Comparison of ENCODE assay signal across 27 cellular contexts in the genomic region with DNA sequence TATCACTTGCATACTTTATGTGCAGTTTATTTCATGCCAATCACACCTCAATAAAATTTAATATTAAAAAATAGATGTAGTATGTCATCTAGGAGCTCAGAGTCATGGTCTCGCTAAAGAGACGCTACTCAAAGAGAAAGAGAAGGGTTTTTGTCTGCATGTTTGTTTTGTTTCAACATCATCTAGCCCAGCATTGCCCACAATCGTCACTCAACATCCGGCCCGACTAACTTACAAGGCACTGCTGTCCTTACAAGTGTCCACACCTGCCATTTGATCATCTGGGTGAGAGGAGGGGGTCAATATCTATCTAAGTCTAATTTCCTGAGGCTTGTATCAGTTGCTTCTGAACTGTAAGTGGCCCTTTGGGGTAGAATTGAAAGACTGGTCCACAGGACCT. TPM values are rescaled to one million over a fixed set of nuclear protein-coding genes. Genes with fewer than 3 reads are reported as not detected.
DNase-seq lines count a peak whose midpoint lies in the region; ATAC-seq, FAIRE-seq and TF ChIP-seq lines count a peak whose summit lies in the region.
"Had no signal": no experiment of that assay in that cellular context is flagged by ENCODE, and none has a peak within 500 bp of the region (broad histone marks: within the 10 kb centered on the region; RNA-seq: fewer than 3 reads in every experiment).

No MANE protein-coding gene starts in this region.

- H2BK12ac ChIP-seq in H1 (ENCODE audit: low read depth, low read length), result 0 out of 2 replicates have a peak overlapping the region, but pooled peaks have one; percentile 56
- no peak overlapping the region for H2BK12ac ChIP-seq in trophoblast cell (ENCODE audit: low read length)

- H3K14ac ChIP-seq in H1 (ENCODE audit: insufficient read length) (no peak overlapping the region), trophoblast cell (ENCODE audit: low read length) (no peak overlapping the region)

- H4K20me1 ChIP-seq in H1 (replicated peaks in 1 of 2; ENCODE audit: control insufficient read depth in 1 of 2, insufficient read depth in 2 of 2, low read length in 2 of 2), result no peaks in the 10 kb centered on the region

- no peak for ATAC-seq in HG02840 (IDR thresholded peaks at IDR 0.05; ENCODE audit: low FRiP score, unreplicated experiment)
- ATAC-seq: activated naive CD4-positive, alpha-beta T cell treated with anti-CD3 and anti-CD28 coated beads, Interleukin-2, amount 50 U/mL, for 72 hours; naive thymus-derived CD8-positive, alpha-beta T cell; stimulated activated naive B cell treated with anti-CD40 and anti-IgM and Interleukin-4, amounts not matched to agents 10 μg/mL and 1 μg/mL and 100 μg/mL, for 72 hours; upper lobe of right lung had no signal

- H3K27me3 ChIP-seq in H1 (replicated peaks in 1 of 4; ENCODE audit: control insufficient read depth in 3 of 4, extremely low read depth in 1 of 4, insufficient read depth in 3 of 4, low read length in 3 of 4) (no peaks in the 10 kb centered on the region; a peak in 1 of 7 replicates), trophoblast cell (ENCODE audit: insufficient read depth, low read length) (no peaks in the 10 kb centered on the region)
- H3K27me3 ChIP-seq: Peyer's patch, upper lobe of right lung had no signal

- H3K27me3 Mint-ChIP-seq in glutamatergic neuron (ENCODE audit: unreplicated experiment), result no peaks in the 10 kb centered on the region

- DNase-seq in NCI-H526 (lab: John Stamatoyannopoulos, UW), result peak; percentile 48 to 52
- no peak for DNase-seq in NCI-H526 treated with DMSO at 0.1 percent for 48 hours (lab: John Stamatoyannopoulos, UW)
- DNase-seq in NCI-H2029 treated with DMSO at 0.1 percent for 48 hours (lab: John Stamatoyannopoulos, UW), result peak; percentile 46
- DNase-seq in H1 (ENCODE audit: low read depth in 1 of 2, low spot score in 2 of 2), result no peak
- no peak for DNase-seq in trophoblast cell
- DNase-seq in glutamatergic neuron, result no peak
- DNase-seq in HuH-7 (ENCODE audit: low spot score), result no peak
- DNase-seq: activated CD4-positive, alpha-beta T cell treated with anti-CD3 and anti-CD28 coated beads for 48 hours; activated CD8-positive, alpha-beta memory T cell treated with anti-CD3 and anti-CD28 coated beads for 24 hours; activated effector memory CD4-positive, alpha-beta T cell treated with Interleukin-2 at 50 U/mL for 16 hours; activated T-cell treated with anti-CD3 and anti-CD28 coated beads, Interleukin-2, amount 50 U/mL, for 1 hour; amygdala; naive thymus-derived CD8-positive, alpha-beta T cell; NCI-H1417 treated with DMSO at 0.1 percent for 48 hours; NCI-H446; NK-92 treated with Interleukin-12 subunit alpha and Interleukin-12 subunit beta, amount 100 ng/mL, for 24 hours; Peyer's patch; retina; SHP77; stimulated activated naive B cell treated with anti-CD40 and anti-IgM and Interleukin-4, amounts not matched to agents 10 μg/mL and 1 μg/mL and 100 μg/mL, for 72 hours; upper lobe of right lung had no signal

- H3K27ac Mint-ChIP-seq in glutamatergic neuron (ENCODE audit: unreplicated experiment), result no peak overlapping the region
- H3K27ac Mint-ChIP-seq: activated naive CD4-positive, alpha-beta T cell treated with anti-CD3 and anti-CD28 coated beads, Interleukin-2, amount 50 U/mL, for 72 hours; naive thymus-derived CD8-positive, alpha-beta T cell; stimulated activated naive B cell treated with anti-CD40 and anti-IgM and Interleukin-4, amounts not matched to agents 10 μg/mL and 1 μg/mL and 100 μg/mL, for 72 hours had no signal

- no peaks in the 10 kb centered on the region; the same call in 1 of the 2 replicates for H3K23me2 ChIP-seq in H1 (ENCODE audit: low read depth, low read length)

- CTCF ChIA-PET in H1 (lab: Charles Lee; ENCODE audit: partially characterized antibody), result interaction anchor here (0.7 to 3.2 kb wide), 11 partner anchors 11 to 385 kb away, joined by 3 to 18 read pairs (median 4); no protein-coding TSS in a partner anchor

- no peak for FAIRE-seq in H1 (lab: Jason Lieb, UNC)
- FAIRE-seq: frontal cortex, GM19239, K562 had no signal

- H4K91ac ChIP-seq in H1 (replicated peaks; ENCODE audit: insufficient read length, low read length) (no peak overlapping the region), trophoblast cell (ENCODE audit: low read depth, low read length) (no peak overlapping the region)

- H3K4me2 ChIP-seq in H1 (ENCODE audit: insufficient read depth in 1 of 2, low read depth in 2 of 2, low read length in 2 of 2) (no peak overlapping the region), trophoblast cell (ENCODE audit: low read length) (no peak overlapping the region)

- H2BK120ac ChIP-seq in H1 (replicated peaks; ENCODE audit: low read depth, low read length) (no peak overlapping the region), trophoblast cell (ENCODE audit: insufficient read depth, low read length, poor library complexity) (no peak overlapping the region)

- H2BK20ac ChIP-seq in H1 (ENCODE audit: low read length), result no peak overlapping the region

- no peak overlapping the region for H3K56ac ChIP-seq in H1 (replicated peaks; ENCODE audit: insufficient read length, low read depth, low read length)

- TF ChIP-seq CTCF in H1 (IDR thresholded peaks at IDR 0.05; ENCODE audit: control extremely low read depth in 1 of 3, insufficient read depth in 1 of 3, low read depth in 1 of 3, low read length in 3 of 3) (no peak), glutamatergic neuron (IDR thresholded peaks at IDR 0.05; ENCODE audit: partially characterized antibody, unreplicated experiment) (no peak)

- TF ChIP-seq EP300 in H1 (IDR thresholded peaks at IDR 0.05; ENCODE audit: borderline replicate concordance in 1 of 2, low read depth in 2 of 2, low read length in 2 of 2), result no peak

- H3K9me3 ChIP-seq in H1 (ENCODE audit: insufficient read depth in 2 of 2, low read depth in 1 of 2, low read length in 1 of 2), result no peaks in the 10 kb centered on the region
- H3K9me3 ChIP-seq in trophoblast cell (ENCODE audit: insufficient read depth, low read depth, low read length), result no peaks in the 10 kb centered on the region
- H3K9me3 ChIP-seq: Peyer's patch, upper lobe of right lung had no signal

- H2BK5ac ChIP-seq in H1 (ENCODE audit: low read depth, low read length), result no peak overlapping the region
- no peak overlapping the region for H2BK5ac ChIP-seq in trophoblast cell (ENCODE audit: low read depth, low read length, poor library complexity)

- H3K9ac ChIP-seq in H1 (replicated peaks in 1 of 4; ENCODE audit: extremely low read depth in 1 of 4, low read depth in 3 of 4, low read length in 3 of 4), result no peak overlapping the region
- no peak overlapping the region for H3K9ac ChIP-seq in trophoblast cell (ENCODE audit: low read length)

- H3K36me3 Mint-ChIP-seq in glutamatergic neuron (ENCODE audit: unreplicated experiment), result no peaks in the 10 kb centered on the region
- H3K36me3 Mint-ChIP-seq: activated naive CD4-positive, alpha-beta T cell treated with anti-CD3 and anti-CD28 coated beads, Interleukin-2, amount 50 U/mL, for 72 hours; naive thymus-derived CD8-positive, alpha-beta T cell; stimulated activated naive B cell treated with anti-CD40 and anti-IgM and Interleukin-4, amounts not matched to agents 10 μg/mL and 1 μg/mL and 100 μg/mL, for 72 hours had no signal

- H3K4me1 ChIP-seq in H1 (replicated peaks in 1 of 4; ENCODE audit: control insufficient read depth in 3 of 4, insufficient read depth in 4 of 4, low read length in 3 of 4) (peaks cover 0 to 20% (median 6%) of the 10 kb centered on the region in 4 experiments; a peak in 6 of 7 replicates), trophoblast cell (ENCODE audit: control insufficient read depth in 1 of 2, insufficient read depth in 2 of 2, low read length in 2 of 2) (peaks cover 0 to 2% of the 10 kb centered on the region in 2 experiments)

- H3K79me1 ChIP-seq in H1 (ENCODE audit: low read depth, low read length), result no peaks in the 10 kb centered on the region
- peaks cover 2% of the 10 kb centered on the region for H3K79me1 ChIP-seq in trophoblast cell (ENCODE audit: low read length)

- H2AK5ac ChIP-seq in H1 (ENCODE audit: low read depth, low read length) (no peak overlapping the region), trophoblast cell (ENCODE audit: low read length) (peak overlapping the region; percentile 40)

- H3K4me3 Mint-ChIP-seq in glutamatergic neuron (ENCODE audit: unreplicated experiment), result no peak overlapping the region
- H3K4me3 Mint-ChIP-seq: naive thymus-derived CD8-positive, alpha-beta T cell; stimulated activated naive B cell treated with anti-CD40 and anti-IgM and Interleukin-4, amounts not matched to agents 10 μg/mL and 1 μg/mL and 100 μg/mL, for 72 hours had no signal

- no peak overlapping the region for H3K4me3 ChIP-seq in H1 (ENCODE audit: extremely low read depth in 1 of 4, insufficient read depth in 2 of 4, low read depth in 3 of 4, low read length in 4 of 4)
- H3K4me3 ChIP-seq in trophoblast cell (ENCODE audit: low read depth, low read length), result no peak overlapping the region
- H3K4me3 ChIP-seq: K562, Peyer's patch, skin epidermis, upper lobe of right lung had no signal

- peaks cover 4% of the 10 kb centered on the region for H3K9me3 Mint-ChIP-seq in glutamatergic neuron (ENCODE audit: unreplicated experiment)
- H3K9me3 Mint-ChIP-seq: activated naive CD4-positive, alpha-beta T cell treated with anti-CD3 and anti-CD28 coated beads, Interleukin-2, amount 50 U/mL, for 72 hours; naive thymus-derived CD8-positive, alpha-beta T cell; stimulated activated naive B cell treated with anti-CD40 and anti-IgM and Interleukin-4, amounts not matched to agents 10 μg/mL and 1 μg/mL and 100 μg/mL, for 72 hours had no signal

- no peak overlapping the region for H3K27ac ChIP-seq in H1 (ENCODE audit: low read depth, low read length)
- H3K27ac ChIP-seq in trophoblast cell (ENCODE audit: low read depth, low read length), result no peak overlapping the region
- H3K27ac ChIP-seq: Peyer's patch, skin epidermis, upper lobe of right lung had no signal

- POLR2A ChIA-PET in H1 (lab: Charles Lee; ENCODE audit: partially characterized antibody), result interaction anchor here (1.5 to 2.2 kb wide), 2 partner anchors 29 to 385 kb away, joined by 4 to 9 read pairs; a partner anchor contains a TSS

- no peaks in the 10 kb centered on the region for H3K79me2 ChIP-seq in H1 (ENCODE audit: control insufficient read depth in 1 of 2, insufficient read depth in 2 of 2, low read length in 2 of 2)
- no peaks in the 10 kb centered on the region for H3K79me2 ChIP-seq in trophoblast cell (ENCODE audit: control insufficient read depth, insufficient read depth, low read length, poor library complexity)

- H4K5ac ChIP-seq in H1 (ENCODE audit: insufficient read length, low read depth, low read length), result no peak overlapping the region

- no peak overlapping the region for H4K12ac ChIP-seq in trophoblast cell (ENCODE audit: low read depth, low read length)

- H3K4me1 Mint-ChIP-seq in glutamatergic neuron (ENCODE audit: low read depth, unreplicated experiment), result peaks cover 10% of the 10 kb centered on the region
- H3K4me1 Mint-ChIP-seq: naive thymus-derived CD8-positive, alpha-beta T cell had no signal

- TF ChIP-seq RAD21 in H1 (IDR thresholded peaks at IDR 0.05 in 1 of 2, conservative IDR thresholded peaks at IDR 0.05 in 1 of 2; ENCODE audit: low read depth in 2 of 2, low read length in 2 of 2), result no peak

- H3K23ac ChIP-seq in H1 (ENCODE audit: insufficient read length) (no peak overlapping the region), trophoblast cell (ENCODE audit: low read length) (no peak overlapping the region)

- WGBS in H1 (ENCODE audit: extremely low coverage in 1 of 2, insufficient coverage in 1 of 2, insufficient read length in 1 of 2, insufficient replicate concordance in 2 of 2, low coverage in 1 of 2, low lambda C conversion rate in 2 of 2, missing lambda C conversion rate in 1 of 2), 2 experiments, result 82% methylated on average over 5 of the region's 5 CpGs; no CpG with 5 or more reads in 1 of the 2 experiments
- WGBS in trophoblast cell (ENCODE audit: extremely low coverage, insufficient coverage, insufficient read length), result no CpG with 5 or more reads among the region's 5 CpGs

- no peak overlapping the region for H2BK15ac ChIP-seq in H1 (ENCODE audit: low read length)

- H2AFZ ChIP-seq in H1 (ENCODE audit: low read length) (no peak overlapping the region), trophoblast cell (ENCODE audit: insufficient read depth, low read length, poor library complexity) (no peak overlapping the region)

- peak overlapping the region; percentile 7; the same call in 1 of the 2 replicates for H3K18ac ChIP-seq in H1 (ENCODE audit: extremely low read depth, low read length)
- no peak overlapping the region for H3K18ac ChIP-seq in trophoblast cell (ENCODE audit: low read length)

- H3K4ac ChIP-seq in H1 (replicated peaks; ENCODE audit: insufficient read length, low read depth, low read length), result no peak overlapping the region
- no peak overlapping the region for H3K4ac ChIP-seq in trophoblast cell (ENCODE audit: low read depth, low read length)

- H4K8ac ChIP-seq in H1 (ENCODE audit: extremely low read depth, insufficient read depth, low read length) (no peak overlapping the region), trophoblast cell (ENCODE audit: low read depth, low read length) (no peak overlapping the region)

- no peaks in the 10 kb centered on the region for H3K36me3 ChIP-seq in H1 (ENCODE audit: control insufficient read depth in 2 of 4, insufficient read depth in 4 of 4, low read length in 3 of 4)
- H3K36me3 ChIP-seq in trophoblast cell (ENCODE audit: control insufficient read depth in 1 of 2, insufficient read depth in 2 of 2, low read length in 2 of 2), result no peaks in the 10 kb centered on the region
- H3K36me3 ChIP-seq: Peyer's patch, upper lobe of right lung had no signal

- no peak for TF ChIP-seq POLR2A in H1 (IDR thresholded peaks at IDR 0.05; ENCODE audit: control extremely low read depth in 1 of 2, low read depth in 2 of 2, low read length in 2 of 2)

RNA-seq across cellular contexts. Expression of a gene that starts 29.7 kb away (rescaled TPM):
- total RNA-seq in H1 (2021; fragmentation: NEBNext Ultra II Directional; extraction: Animal tissue kit (Norgen Biotek cat#: 25700)), result 12.2 and 12.9 TPM in 2 replicates
- polyA plus RNA-seq in H1 (2011; rRNA removed), result 7.9 and 9.9 TPM in 2 replicates
- polyA plus RNA-seq in H1 (2011; cell fraction: cytosol; rRNA removed), result 8.8 TPM
- 12.0 TPM for polyA plus RNA-seq in H1 (2011; cell fraction: nucleus; rRNA removed)
- 9.3 to 13.8 TPM (median 11.0 TPM) in 4 replicates for polyA plus RNA-seq in H1 (2012, experiment 1 of 2)
- 14.2 TPM for polyA plus RNA-seq in H1 (2012, experiment 2 of 2)
- 16.5 TPM for polyA plus RNA-seq in H1 (2013, experiment 1 of 2)
- 15.9 TPM for polyA plus RNA-seq in H1 (2013, experiment 2 of 2)
- polyA minus RNA-seq in H1 (2011; rRNA and poly(A)+ RNA removed), result 4.8 and 5.7 TPM in 2 replicates
- 17.6 TPM for polyA minus RNA-seq in H1 (2011; cell fraction: cytosol; rRNA and poly(A)+ RNA removed)
- polyA minus RNA-seq in H1 (2011; cell fraction: nucleus; rRNA and poly(A)+ RNA removed), result 18.8 TPM
- polyA plus RNA-seq in trophoblast cell (2013), result 62.4 and 67.6 TPM in 2 replicates
- 0.34 TPM for total RNA-seq in glutamatergic neuron (ENCODE audit: unreplicated experiment)
- total RNA-seq: naive thymus-derived CD8-positive, alpha-beta T cell had no signal
- polyA plus RNA-seq: naive thymus-derived CD8-positive, alpha-beta T cell had no signal

Comparison
In these comparisons a context has a peak if more than half of its experiments do, and no peak if none do; other contexts are left out.
1. DNase-seq: peak in NCI-H526 (2 of 2) and NCI-H2029 treated with DMSO at 0.1 percent for 48 hours (single experiment); none in NCI-H526 treated with DMSO at 0.1 percent for 48 hours (single experiment), H1 (0 of 2), trophoblast cell (0 of 2), glutamatergic neuron (single experiment) and HuH-7 (single experiment).